ENCODE assay signal across 8 cellular contexts in genomic region chr5:82641362-82641988, GRCh38.
A peak's percentile ranks its signal among the peaks of the same experiment; 100 is the strongest.
DNase-seq lines count a peak whose midpoint lies in the region; ATAC-seq and TF ChIP-seq lines count a peak whose summit lies in the region.

No MANE protein-coding gene starts in this region.

- H3K36me3 Mint-ChIP-seq in WTC11: no peaks in the 10 kb centered on the region

- CTCF ChIA-PET in WTC11 (lab: Charles Lee): interaction anchor here (0.7 to 1.3 kb wide), 7 partner anchors 251 to 394 kb away, joined by 3 to 4 read pairs (median 3); no protein-coding TSS in a partner anchor

- no peak overlapping the region for H3K4me3 ChIP-seq in fibroblast of villous mesenchyme (ENCODE audit: low read depth, low read length)
- no peak overlapping the region for H3K4me3 ChIP-seq in effector memory CD4-positive, alpha-beta T cell (ENCODE audit: insufficient read depth, low read depth, low read length, poor library complexity, severe bottlenecking)

- no peaks in the 10 kb centered on the region for H3K4me1 ChIP-seq in effector memory CD4-positive, alpha-beta T cell (ENCODE audit: control insufficient read depth, insufficient read depth, low read length, poor library complexity, severe bottlenecking)

- peaks cover 28% of the 10 kb centered on the region for H3K4me1 Mint-ChIP-seq in WTC11

- POLR2A ChIA-PET in WTC11 (lab: Charles Lee): interaction anchor here (0.6 kb wide), 1 partner anchor 832 kb away, joined by 3 read pairs; no protein-coding TSS in a partner anchor

- peak; percentile 25; the same call in 1 of the 2 replicates for TF ChIP-seq CTCF in WTC11 (IDR thresholded peaks at IDR 0.05)
- TF ChIP-seq CTCF in fibroblast of villous mesenchyme (IDR thresholded peaks at IDR 0.05; ENCODE audit: insufficient read depth, low read depth, low read length): peak; percentile 74

- DNase-seq in CMK (ENCODE audit: low read depth) (peak; percentile 11), NCI-H2227 treated with DMSO at 0.1 percent for 48 hours (lab: John Stamatoyannopoulos, UW) (peak; percentile 35), WTC11 (ENCODE audit: low spot score) (no peak), fibroblast of villous mesenchyme (ENCODE audit: low read depth) (peak; percentile 88), non-pigmented ciliary epithelial cell (ENCODE audit: low read depth) (peak; percentile 77)
- DNase-seq in effector memory CD4-positive, alpha-beta T cell: no peak

- no peaks in the 10 kb centered on the region for H3K27me3 Mint-ChIP-seq in WTC11 (ENCODE audit: low read depth)

- H3K27me3 ChIP-seq in effector memory CD4-positive, alpha-beta T cell (replicated peaks; ENCODE audit: control insufficient read depth, insufficient read depth, low read length, poor library complexity, severe bottlenecking): no peaks in the 10 kb centered on the region

- no peak overlapping the region for H3K27ac ChIP-seq in effector memory CD4-positive, alpha-beta T cell (ENCODE audit: insufficient read depth, low read length, poor library complexity, severe bottlenecking)

- peak; percentile 78 for ATAC-seq in GM18873 (IDR thresholded peaks at IDR 0.05; ENCODE audit: low FRiP score, unreplicated experiment)
- ATAC-seq in HG03159 (IDR thresholded peaks at IDR 0.05; ENCODE audit: unreplicated experiment): peak; percentile 87
- ATAC-seq in WTC11: peak; percentile 83

- no peak overlapping the region for H3K4me3 Mint-ChIP-seq in WTC11

- no peaks in the 10 kb centered on the region for H3K9me3 Mint-ChIP-seq in WTC11

- H3K36me3 ChIP-seq in effector memory CD4-positive, alpha-beta T cell (ENCODE audit: control insufficient read depth, insufficient read depth, low read length): no peaks in the 10 kb centered on the region

- no peaks in the 10 kb centered on the region for H3K9me3 ChIP-seq in effector memory CD4-positive, alpha-beta T cell (ENCODE audit: control insufficient read depth, low read length)

- no peak overlapping the region for H3K27ac Mint-ChIP-seq in WTC11

TF ChIP-seq in WTC11, 78 proteins besides CTCF, POLR2A, EP300 and RAD21:
- TF ChIP-seq ARID4B (CRISPR knock-in tag; IDR thresholded peaks at IDR 0.05; ENCODE audit: borderline replicate concordance): no peak
- no peak for TF ChIP-seq ZNF219 (CRISPR knock-in tag; IDR thresholded peaks at IDR 0.05; ENCODE audit: borderline replicate concordance)
- no peak for TF ChIP-seq NFYB (CRISPR knock-in tag; conservative IDR thresholded peaks at IDR 0.05; ENCODE audit: low read depth)
- TF ChIP-seq GABPB1 (CRISPR knock-in tag; IDR thresholded peaks at IDR 0.05): 0 out of 2 replicates have a peak, but pooled peaks have one; percentile 38
- TF ChIP-seq SMAD3 (CRISPR knock-in tag; IDR thresholded peaks at IDR 0.05; ENCODE audit: borderline replicate concordance): no peak

Comparison
In these comparisons a context has a peak if more than half of its experiments do, and no peak if none do; other contexts are left out.
1. DNase-seq: peak in CMK (single experiment), NCI-H2227 treated with DMSO at 0.1 percent for 48 hours (single experiment), fibroblast of villous mesenchyme (single experiment) and non-pigmented ciliary epithelial cell (single experiment); none in WTC11 (single experiment) and effector memory CD4-positive, alpha-beta T cell (0 of 3).
2. Peak in every context shown above with its lines, with median percentiles within 50 percentile points of each other: ATAC-seq.